Comparison of ENCODE assay signal across 12 cellular contexts in genomic region chr17:83100220-83100852, GRCh38. TPM values are rescaled to one million over a fixed set of nuclear protein-coding genes. Genes with fewer than 3 reads are reported as not detected.
A peak's percentile ranks its signal among the peaks of the same experiment; 100 is the strongest.
DNase-seq lines count a peak whose midpoint lies in the region; ATAC-seq and TF ChIP-seq lines count a peak whose summit lies in the region.
"Had no signal": no experiment of that assay in that cellular context is flagged by ENCODE, and none has a peak within 500 bp of the region (broad histone marks: within the 10 kb centered on the region; RNA-seq: fewer than 3 reads in every experiment).

No MANE protein-coding gene starts in this region.

- no peak for TF ChIP-seq POLR2A in lower leg skin (IDR thresholded peaks at IDR 0.05)

- TF ChIP-seq CTCF in fibroblast of lung (conservative IDR thresholded peaks at IDR 0.05 in 1 of 2, IDR thresholded peaks at IDR 0.05 in 1 of 2; ENCODE audit: low read depth in 1 of 2, low read length in 2 of 2) (no peak), osteocyte (IDR thresholded peaks at IDR 0.05) (no peak), endothelial cell (IDR thresholded peaks at IDR 0.05; ENCODE audit: unreplicated experiment) (no peak), lower leg skin (IDR thresholded peaks at IDR 0.05) (no peak)

- H3K4me2 ChIP-seq in BLaER1 treated with 17β-estradiol and CSF1 and Interleukin-3, amounts not matched to agents 10 nM and 100 nM: peak overlapping the region; percentile 75 to 99 (median 92)
- peak overlapping the region; percentile 25 for H3K4me2 ChIP-seq in fibroblast of lung (ENCODE audit: extremely low read depth, insufficient read depth, low read length)

- H4K20me1 ChIP-seq in BLaER1 treated with 17β-estradiol and CSF1 and Interleukin-3, amounts not matched to agents 10 nM and 100 nM: peaks cover 21 to 69% (median 52%) of the 10 kb centered on the region in 11 experiments; a peak in 21 of 22 replicates
- H4K20me1 ChIP-seq in fibroblast of lung (ENCODE audit: control insufficient read depth, extremely low read depth, insufficient read depth, low read length): no peaks in the 10 kb centered on the region

- WGBS in lower leg skin, 2 donors: 18 to 20% methylated on average over 19 to 22 of the region's 24 CpGs

- peaks cover 48 to 82% (median 65%) of the 10 kb centered on the region in 10 experiments for H3K4me1 ChIP-seq in BLaER1 treated with 17β-estradiol and CSF1 and Interleukin-3, amounts not matched to agents 10 nM and 100 nM
- H3K4me1 ChIP-seq in SJSA1 (replicated peaks) (peaks cover 48% of the 10 kb centered on the region), fibroblast of lung (ENCODE audit: control insufficient read depth, extremely low read depth, insufficient read depth, low read length) (peaks cover 8% of the 10 kb centered on the region)

- H3K9me3 Mint-ChIP-seq in osteocyte (ENCODE audit: unreplicated experiment) (no peaks in the 10 kb centered on the region), endothelial cell (ENCODE audit: unreplicated experiment) (no peaks in the 10 kb centered on the region)
- H3K9me3 Mint-ChIP-seq: activated naive CD4-positive, alpha-beta T cell treated with anti-CD3 and anti-CD28 coated beads for 36 hours; neural crest cell had no signal

- H3K36me3 ChIP-seq in BLaER1 treated with 17β-estradiol and CSF1 and Interleukin-3, amounts not matched to agents 10 nM and 100 nM: peaks cover 2 to 19% (median 14%) of the 10 kb centered on the region in 11 experiments; a peak in 17 of 22 replicates
- peaks cover 15% of the 10 kb centered on the region for H3K36me3 ChIP-seq in SJSA1
- peaks cover 13% of the 10 kb centered on the region for H3K36me3 ChIP-seq in fibroblast of lung (ENCODE audit: control insufficient read depth, insufficient read depth, low read length)

- H3K36me3 Mint-ChIP-seq in osteocyte (ENCODE audit: unreplicated experiment): peaks cover 10% of the 10 kb centered on the region
- no peaks in the 10 kb centered on the region for H3K36me3 Mint-ChIP-seq in endothelial cell (ENCODE audit: low read depth, unreplicated experiment)

- DNase-seq in SJSA1 (ENCODE audit: low read depth in 1 of 2, low spot score in 2 of 2): no peak
- DNase-seq in fibroblast of lung (ENCODE audit: low read depth in 2 of 2): no peak
- DNase-seq in osteocyte (ENCODE audit: extremely low spot score, unreplicated experiment): no peak
- DNase-seq in NCI-H2171 treated with DMSO at 0.1 percent for 48 hours (lab: John Stamatoyannopoulos, UW): no peak
- DNase-seq in endothelial cell (ENCODE audit: low spot score): no peak
- DNase-seq in lower leg skin (ENCODE audit: low spot score in 2 of 2): no peak
- DNase-seq: activated naive CD4-positive, alpha-beta T cell treated with anti-CD3 and anti-CD28 coated beads for 36 hours; NCI-H446; stimulated activated naive CD4-positive, alpha-beta T cell treated with Interleukin-2 at 50 U/mL for 16 hours had no signal

- H3K27me3 ChIP-seq in BLaER1 treated with 17β-estradiol and CSF1 and Interleukin-3, amounts not matched to agents 10 nM and 100 nM: peaks cover 27 to 87% (median 64%) of the 10 kb centered on the region in 11 experiments
- H3K27me3 ChIP-seq in SJSA1 (replicated peaks): no peaks in the 10 kb centered on the region
- no peaks in the 10 kb centered on the region for H3K27me3 ChIP-seq in fibroblast of lung (ENCODE audit: control insufficient read depth, insufficient read depth, low read length)

- no peak overlapping the region for H2AFZ ChIP-seq in fibroblast of lung (ENCODE audit: low read length)

- intact Hi-C loops in lower leg skin (cut with DNase I; ENCODE audit: low total_unique reads): no loop called here

- peaks cover 2% of the 10 kb centered on the region for H3K79me2 ChIP-seq in fibroblast of lung (ENCODE audit: control insufficient read depth, insufficient read depth, low read length)

- H3K27me3 Mint-ChIP-seq in osteocyte (ENCODE audit: unreplicated experiment) (no peaks in the 10 kb centered on the region), endothelial cell (ENCODE audit: unreplicated experiment) (no peaks in the 10 kb centered on the region)

- no peak for ATAC-seq in HG02763 (IDR thresholded peaks at IDR 0.05; ENCODE audit: unreplicated experiment)

- peaks cover 65% of the 10 kb centered on the region for H3K4me1 Mint-ChIP-seq in osteocyte (ENCODE audit: unreplicated experiment)
- peaks cover 5% of the 10 kb centered on the region for H3K4me1 Mint-ChIP-seq in endothelial cell (ENCODE audit: unreplicated experiment)

- no peak overlapping the region for H3K4me3 Mint-ChIP-seq in osteocyte (ENCODE audit: unreplicated experiment)
- H3K4me3 Mint-ChIP-seq in endothelial cell (ENCODE audit: unreplicated experiment): no peak overlapping the region
- H3K4me3 Mint-ChIP-seq: activated naive CD4-positive, alpha-beta T cell treated with anti-CD3 and anti-CD28 coated beads for 36 hours; neural crest cell had no signal

- H3K9ac ChIP-seq in BLaER1 treated with 17β-estradiol and CSF1 and Interleukin-3, amounts not matched to agents 10 nM and 100 nM: peak overlapping the region in 7 of 11 experiments; percentile 9 to 80 (median 53); a peak in 11 of 22 replicates
- no peak overlapping the region for H3K9ac ChIP-seq in fibroblast of lung (ENCODE audit: insufficient read depth, low read length)

- H3K27ac Mint-ChIP-seq in osteocyte (ENCODE audit: unreplicated experiment) (peak overlapping the region; percentile 85), endothelial cell (ENCODE audit: unreplicated experiment) (no peak overlapping the region)
- H3K27ac Mint-ChIP-seq: activated naive CD4-positive, alpha-beta T cell treated with anti-CD3 and anti-CD28 coated beads for 36 hours had no signal

- H3K27ac ChIP-seq in BLaER1 treated with 17β-estradiol and CSF1 and Interleukin-3, amounts not matched to agents 10 nM and 100 nM: peak overlapping the region in 4 of 11 experiments; percentile 35 to 85 (median 60); a peak in 6 of 22 replicates
- H3K27ac ChIP-seq in SJSA1 (peak overlapping the region; percentile 87), fibroblast of lung (ENCODE audit: insufficient read depth, low read length) (no peak overlapping the region)

- peak overlapping the region in 5 of 10 experiments; percentile 36 to 53 (median 46); a peak in 10 of 20 replicates for H3K4me3 ChIP-seq in BLaER1 treated with 17β-estradiol and CSF1 and Interleukin-3, amounts not matched to agents 10 nM and 100 nM
- H3K4me3 ChIP-seq in SJSA1 (no peak overlapping the region), fibroblast of lung (replicated peaks in 1 of 4; ENCODE audit: control extremely low read depth in 1 of 4, insufficient read depth in 1 of 4, low read depth in 3 of 4, low read length in 4 of 4) (no peak overlapping the region), lower leg skin (ENCODE audit: low read depth, poor library complexity, severe bottlenecking) (no peak overlapping the region)

- peaks cover 0 to 11% (median 7%) of the 10 kb centered on the region in 11 experiments; a peak in 11 of 22 replicates for H3K9me3 ChIP-seq in BLaER1 treated with 17β-estradiol and CSF1 and Interleukin-3, amounts not matched to agents 10 nM and 100 nM (replicated peaks in 1 of 11)
- H3K9me3 ChIP-seq in SJSA1 (replicated peaks) (peaks cover 10% of the 10 kb centered on the region), fibroblast of lung (ENCODE audit: control insufficient read depth, insufficient read depth, low read depth, low read length) (no peaks in the 10 kb centered on the region)

RNA-seq across cellular contexts. Expression of gene METRNL, which starts 20.9 kb away (rescaled TPM):
- 128 and 197 TPM in 2 replicates for total RNA-seq in SJSA1 (2014; rRNA removed; shearing (Covaris generic))
- total RNA-seq in fibroblast of lung: 114 and 120 TPM in 2 replicates
- 27.0 TPM in 2 replicates for polyA plus RNA-seq in fibroblast of lung
- polyA plus RNA-seq in fibroblast of lung (2012): 64.9 and 78.1 TPM in 2 replicates
- 23.0 and 29.3 TPM in 2 replicates for polyA minus RNA-seq in fibroblast of lung (ENCODE audit: low replicate concordance)
- 214 and 217 TPM in 2 replicates for total RNA-seq in osteocyte
- 5.3 TPM for total RNA-seq in endothelial cell (ENCODE audit: unreplicated experiment)
- 100 to 1,000 TPM; 208 to 343 (median 296) TPM for total RNA-seq in lower leg skin

Comparison
In these comparisons a context has a peak if more than half of its experiments do, and no peak if none do; other contexts are left out.
1. RNA of gene METRNL, which starts 20.9 kb away (total RNA-seq): 208 to 343 TPM in lower leg skin, 214 to 217 TPM in osteocyte, 128 to 197 TPM in SJSA1 and 114 to 120 TPM in fibroblast of lung; 5.3 TPM in endothelial cell (single experiment); every median in the first group is over 10 times any median in the second.